Comparison of ENCODE assay signal across 25 cellular contexts in genomic region chr20:2305479-2305878, GRCh38. TPM values are rescaled to one million over a fixed set of nuclear protein-coding genes. Genes with fewer than 3 reads are reported as not detected.
"Had no signal": no experiment of that assay in that cellular context is flagged by ENCODE, and none has a peak within 500 bp of the region (broad histone marks: within the 10 kb centered on the region; RNA-seq: fewer than 3 reads in every experiment).

No MANE protein-coding gene starts in this region.

- ATAC-seq: activated CD8-positive, alpha-beta T cell treated with anti-CD3 and anti-CD28 coated beads, Interleukin-2, amount 10 ng/mL, durations not matched to agents 7 days and 5 days; gastrocnemius medialis; left ventricle myocardium superior; upper lobe of right lung had no signal

- H3K9me3 Mint-ChIP-seq: activated T-helper 1 cell treated with anti-CD3 and anti-CD28 coated beads, Interleukin-12 subunit alpha, Interleukin-12 subunit beta, Interleukin-2, Interleukin-4 antibody, amounts not matched to agents 30 ng/mL and 10 ng/mL and 1 ng/mL, durations not matched to agents 14 hours and 24 hours and 36 hours; central memory CD8-positive, alpha-beta T cell; nephron progenitor cell had no signal

- H3K4me1 ChIP-seq: breast epithelium, esophagus squamous epithelium, gastrocnemius medialis, sigmoid colon, upper lobe of right lung had no signal

- H3K27ac Mint-ChIP-seq: activated CD8-positive, alpha-beta T cell treated with anti-CD3 and anti-CD28 coated beads, Interleukin-2, amount 10 ng/mL, durations not matched to agents 7 days and 5 days; activated naive CD8-positive, alpha-beta T cell; activated T-helper 1 cell treated with anti-CD3 and anti-CD28 coated beads, Interleukin-12 subunit alpha, Interleukin-12 subunit beta, Interleukin-2, Interleukin-4 antibody, amounts not matched to agents 30 ng/mL and 10 ng/mL and 1 ng/mL, durations not matched to agents 14 hours and 24 hours and 36 hours; nephron progenitor cell had no signal

- H3K4me3 Mint-ChIP-seq: activated CD8-positive, alpha-beta T cell treated with anti-CD3 and anti-CD28 coated beads, Interleukin-2, amount 10 ng/mL, durations not matched to agents 7 days and 5 days; activated naive CD8-positive, alpha-beta T cell; activated T-helper 1 cell treated with anti-CD3 and anti-CD28 coated beads, Interleukin-12 subunit alpha, Interleukin-12 subunit beta, Interleukin-2, Interleukin-4 antibody, amounts not matched to agents 30 ng/mL and 10 ng/mL and 1 ng/mL, durations not matched to agents 14 hours and 24 hours and 36 hours; central memory CD8-positive, alpha-beta T cell; nephron progenitor cell had no signal

- H3K9me3 ChIP-seq: breast epithelium, esophagus squamous epithelium, gastrocnemius medialis, sigmoid colon, upper lobe of right lung had no signal

- H3K4me1 Mint-ChIP-seq: central memory CD8-positive, alpha-beta T cell had no signal

- H3K27ac ChIP-seq: breast epithelium, coronary artery, gastrocnemius medialis, sigmoid colon, upper lobe of right lung had no signal

- H3K27me3 ChIP-seq: breast epithelium, esophagus squamous epithelium, gastrocnemius medialis, sigmoid colon, upper lobe of right lung had no signal

- H3K36me3 ChIP-seq: breast epithelium, gastrocnemius medialis, sigmoid colon, upper lobe of right lung had no signal

- H3K4me3 ChIP-seq: breast epithelium, coronary artery, esophagus squamous epithelium, gastrocnemius medialis, sigmoid colon, upper lobe of right lung had no signal

- H3K36me3 Mint-ChIP-seq: activated naive CD8-positive, alpha-beta T cell had no signal

- DNase-seq: activated CD4-positive, alpha-beta T cell treated with anti-CD3 and anti-CD28 coated beads for 1 hour; activated CD4-positive, alpha-beta T cell treated with anti-CD3 and anti-CD28 coated beads, Interleukin-2, amount 50 U/mL, for 1 hour; activated CD8-positive, alpha-beta T cell treated with anti-CD3 and anti-CD28 coated beads, Interleukin-2, amount 10 ng/mL, durations not matched to agents 7 days and 5 days; esophagus squamous epithelium; gastrocnemius medialis; hippocampal formation; left ventricle myocardium superior; mammary epithelial cell; midbrain; nephron progenitor cell; occipital lobe; retina; sigmoid colon; stimulated activated CD4-positive, alpha-beta T cell treated with anti-CD3 and anti-CD28 coated beads, Interleukin-4, amount 100 ng/mL, for 1 hour; stimulated activated naive CD4-positive, alpha-beta T cell; T-helper 1 cell; upper lobe of right lung had no signal

- FAIRE-seq: astrocyte, TTC549 had no signal

RNA-seq across cellular contexts. Expression of gene TGM3, which starts 9.7 kb away (rescaled TPM):
- total RNA-seq: activated CD8-positive, alpha-beta T cell treated with anti-CD3 and anti-CD28 coated beads, Interleukin-2, amount 10 ng/mL, durations not matched to agents 7 days and 5 days; activated T-helper 1 cell treated with anti-CD3 and anti-CD28 coated beads, Interleukin-12 subunit alpha, Interleukin-12 subunit beta, Interleukin-2, Interleukin-4 antibody, amounts not matched to agents 30 ng/mL and 10 ng/mL and 1 ng/mL, durations not matched to agents 14 hours and 24 hours and 36 hours; astrocyte; breast epithelium; gastrocnemius medialis; left ventricle myocardium superior; mammary epithelial cell; myocyte; sigmoid colon; upper lobe of right lung had no signal
- polyA plus RNA-seq: mammary epithelial cell had no signal
